In genomic region chr9:8401961-8402701, GRCh38 we compare ENCODE assay signal across 14 cellular contexts.
"Had no signal": no experiment of that assay in that cellular context is flagged by ENCODE, and none has a peak within 500 bp of the region (broad histone marks: within the 10 kb centered on the region; RNA-seq: fewer than 3 reads in every experiment).

No MANE protein-coding gene starts in this region.

- H3K27ac ChIP-seq: cardiac muscle cell, psoas muscle, sigmoid colon had no signal

- H3K4me3 ChIP-seq: cardiac muscle cell, psoas muscle, sigmoid colon had no signal

- H3K27me3 Mint-ChIP-seq: activated CD4-positive, alpha-beta T cell treated with anti-CD3 and anti-CD28 coated beads, Interleukin-2, amount 10 ng/mL, durations not matched to agents 24 days and 14 days; memory B cell; stimulated activated naive B cell treated with anti-CD40 and anti-IgM and Interleukin-4, amounts not matched to agents 10 μg/mL and 1 μg/mL and 100 μg/mL, for 72 hours had no signal

- H3K36me3 Mint-ChIP-seq: memory B cell; natural killer cell treated with Interleukin-12 subunit alpha and Interleukin-12 subunit beta and Interleukin-15 and Interleukin-18, amount 100 ng/mL, for 72 hours; stimulated activated naive B cell treated with anti-CD40 and anti-IgM and Interleukin-4, amounts not matched to agents 10 μg/mL and 1 μg/mL and 100 μg/mL, for 72 hours had no signal

- H3K27ac Mint-ChIP-seq: activated CD4-positive, alpha-beta T cell treated with anti-CD3 and anti-CD28 coated beads, Interleukin-2, amount 10 ng/mL, durations not matched to agents 24 days and 14 days; activated T-helper 1 cell treated with anti-CD3 and anti-CD28 coated beads, Interleukin-12 subunit alpha, Interleukin-12 subunit beta, Interleukin-2, Interleukin-4 antibody, amounts not matched to agents 30 ng/mL and 10 ng/mL and 1 ng/mL, durations not matched to agents 14 hours and 24 hours and 36 hours; memory B cell; natural killer cell treated with Interleukin-12 subunit alpha and Interleukin-12 subunit beta and Interleukin-15 and Interleukin-18, amount 100 ng/mL, for 72 hours; stimulated activated naive B cell treated with anti-CD40 and anti-IgM and Interleukin-4, amounts not matched to agents 10 μg/mL and 1 μg/mL and 100 μg/mL, for 72 hours had no signal

- H3K27me3 ChIP-seq: cardiac muscle cell, sigmoid colon had no signal

- FAIRE-seq: colon had no signal

- H3K9me3 ChIP-seq: psoas muscle, sigmoid colon had no signal

- H3K9me3 Mint-ChIP-seq: activated CD4-positive, alpha-beta T cell treated with anti-CD3 and anti-CD28 coated beads, Interleukin-2, amount 10 ng/mL, durations not matched to agents 24 days and 14 days; activated T-helper 1 cell treated with anti-CD3 and anti-CD28 coated beads, Interleukin-12 subunit alpha, Interleukin-12 subunit beta, Interleukin-2, Interleukin-4 antibody, amounts not matched to agents 30 ng/mL and 10 ng/mL and 1 ng/mL, durations not matched to agents 14 hours and 24 hours and 36 hours; memory B cell; natural killer cell treated with Interleukin-12 subunit alpha and Interleukin-12 subunit beta and Interleukin-15 and Interleukin-18, amount 100 ng/mL, for 72 hours; stimulated activated naive B cell treated with anti-CD40 and anti-IgM and Interleukin-4, amounts not matched to agents 10 μg/mL and 1 μg/mL and 100 μg/mL, for 72 hours had no signal

- DNase-seq: activated CD4-positive, alpha-beta T cell treated with anti-CD3 and anti-CD28 coated beads, Interleukin-2, amount 10 ng/mL, durations not matched to agents 24 days and 14 days; activated naive CD4-positive, alpha-beta T cell treated with Interleukin-2 at 50 U/mL for 16 hours; effector CD8-positive, alpha-beta T cell; psoas muscle; sigmoid colon; stimulated activated CD4-positive, alpha-beta T cell treated with anti-CD3 and anti-CD28 coated beads, Interleukin-2, amount 100 ng/mL, for 24 hours; stimulated activated naive B cell treated with anti-CD40 and anti-IgM and Interleukin-4, amounts not matched to agents 10 μg/mL and 1 μg/mL and 100 μg/mL, for 72 hours; T-helper 1 cell; trophoblast cell had no signal

- H3K36me3 ChIP-seq: sigmoid colon had no signal

- H3K4me1 ChIP-seq: psoas muscle, sigmoid colon had no signal

- ATAC-seq: natural killer cell treated with Interleukin-12 subunit alpha and Interleukin-12 subunit beta and Interleukin-15 and Interleukin-18, amount 100 ng/mL, for 72 hours; psoas muscle; stimulated activated naive B cell treated with anti-CD40 and anti-IgM and Interleukin-4, amounts not matched to agents 10 μg/mL and 1 μg/mL and 100 μg/mL, for 72 hours had no signal

- H3K4me1 Mint-ChIP-seq: activated CD4-positive, alpha-beta T cell treated with anti-CD3 and anti-CD28 coated beads, Interleukin-2, amount 10 ng/mL, durations not matched to agents 24 days and 14 days; memory B cell; stimulated activated naive B cell treated with anti-CD40 and anti-IgM and Interleukin-4, amounts not matched to agents 10 μg/mL and 1 μg/mL and 100 μg/mL, for 72 hours had no signal

- H3K4me3 Mint-ChIP-seq: activated CD4-positive, alpha-beta T cell treated with anti-CD3 and anti-CD28 coated beads, Interleukin-2, amount 10 ng/mL, durations not matched to agents 24 days and 14 days; activated T-helper 1 cell treated with anti-CD3 and anti-CD28 coated beads, Interleukin-12 subunit alpha, Interleukin-12 subunit beta, Interleukin-2, Interleukin-4 antibody, amounts not matched to agents 30 ng/mL and 10 ng/mL and 1 ng/mL, durations not matched to agents 14 hours and 24 hours and 36 hours; memory B cell; natural killer cell treated with Interleukin-12 subunit alpha and Interleukin-12 subunit beta and Interleukin-15 and Interleukin-18, amount 100 ng/mL, for 72 hours; stimulated activated naive B cell treated with anti-CD40 and anti-IgM and Interleukin-4, amounts not matched to agents 10 μg/mL and 1 μg/mL and 100 μg/mL, for 72 hours had no signal
